ENCODE assay signal across 1 cellular context in the genomic region with DNA sequence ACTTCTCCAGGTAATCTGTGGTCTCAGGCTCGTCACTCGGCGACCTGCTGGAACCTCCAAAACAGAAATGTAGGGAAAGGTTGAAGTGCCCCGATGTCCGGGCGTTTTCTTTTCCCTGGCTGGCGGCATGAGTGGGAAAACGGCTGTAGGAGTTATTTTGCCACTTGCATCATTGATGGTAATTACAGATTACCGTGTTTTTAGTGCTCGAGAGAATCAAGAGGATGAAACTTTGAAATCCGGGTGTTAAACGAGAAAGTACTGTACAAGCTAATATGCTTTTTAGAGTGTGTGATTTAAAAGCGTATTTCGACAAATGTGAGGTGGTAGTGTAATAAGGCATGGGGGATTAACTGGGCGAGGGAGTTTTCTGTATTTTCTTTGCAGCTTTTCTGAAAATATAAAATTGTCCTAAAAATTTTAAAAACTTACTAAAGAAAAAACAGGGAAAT.
TF ChIP-seq lines count a peak whose summit lies in the region.

No MANE protein-coding gene starts in this region.

TF ChIP-seq in endothelial cell of umbilical vein, 7 proteins besides CTCF, POLR2A, EP300 and RAD21:
- TF ChIP-seq, protein P1, sequence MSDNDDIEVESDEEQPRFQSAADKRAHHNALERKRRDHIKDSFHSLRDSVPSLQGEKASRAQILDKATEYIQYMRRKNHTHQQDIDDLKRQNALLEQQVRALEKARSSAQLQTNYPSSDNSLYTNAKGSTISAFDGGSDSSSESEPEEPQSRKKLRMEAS (IDR thresholded peaks at IDR 0.05; ENCODE audit: insufficient read depth, insufficient read length) = no peak
- TF ChIP-seq JUN (IDR thresholded peaks at IDR 0.05; ENCODE audit: borderline replicate concordance, insufficient read depth, insufficient read length, low read depth) = no peak
- TF ChIP-seq FOS (IDR thresholded peaks at IDR 0.05; ENCODE audit: borderline replicate concordance, insufficient read depth, low read length) = no peak
- no peak for TF ChIP-seq EZH2 (IDR thresholded peaks at IDR 0.05; ENCODE audit: borderline replicate concordance, low read depth, low read length, severe bottlenecking)
- TF ChIP-seq MYC (IDR thresholded peaks at IDR 0.05; ENCODE audit: low read depth, low read length) = no peak
- TF ChIP-seq GATA2 (IDR thresholded peaks at IDR 0.05; ENCODE audit: insufficient read depth, insufficient read length, low read depth, low read length) = no peak
- no peak for TF ChIP-seq POLR2AphosphoS5 (IDR thresholded peaks at IDR 0.05; ENCODE audit: insufficient read depth, low read depth, low read length)
TF ChIP-seq in endothelial cell of umbilical vein: peak in this region for 0.
